In the genomic region with DNA sequence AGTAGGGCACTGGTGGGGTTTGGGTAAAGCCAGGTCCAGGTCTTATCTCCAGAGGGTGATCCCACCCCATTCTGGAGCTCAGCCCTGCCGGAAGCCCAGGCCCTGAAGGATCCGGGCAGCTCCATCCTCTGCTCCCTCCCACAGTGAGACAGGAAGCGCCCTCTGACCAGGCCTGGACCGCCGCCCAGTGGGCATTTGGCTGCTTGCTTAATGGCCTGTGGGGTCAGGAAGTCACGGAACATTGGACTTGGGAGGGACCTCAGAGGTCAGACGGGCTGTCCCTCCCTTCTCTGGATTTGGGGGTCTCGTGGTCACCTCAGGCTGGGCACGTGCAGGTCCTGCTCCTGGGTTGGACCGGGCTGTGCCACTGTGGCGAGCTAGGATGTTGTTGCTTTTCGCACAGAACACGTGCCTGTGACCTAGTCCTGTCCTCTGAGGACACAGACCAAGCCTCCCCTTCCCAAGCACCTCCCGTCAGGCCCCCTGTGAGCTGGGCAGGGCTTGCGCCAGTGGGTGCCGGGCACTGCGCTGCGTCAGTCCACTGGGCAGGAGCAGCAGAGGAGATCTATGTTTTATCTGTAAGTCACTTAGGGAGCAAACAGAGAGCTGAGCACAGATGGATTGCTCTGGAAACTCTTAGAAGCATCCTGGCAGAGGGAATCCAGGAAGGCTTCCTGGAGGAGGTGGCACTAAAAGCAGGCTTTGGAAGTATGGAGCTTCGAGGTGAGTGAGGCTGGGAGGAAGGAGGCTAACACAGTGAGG, we compare ENCODE assay signal across 1 cellular context.
TF ChIP-seq lines count a peak whose summit lies in the region.

No MANE protein-coding gene starts in this region.

TF ChIP-seq in HepG2, 621 proteins besides CTCF, POLR2A, EP300 and RAD21 (continued from another document and continues in another):
- TF ChIP-seq, protein P1, sequence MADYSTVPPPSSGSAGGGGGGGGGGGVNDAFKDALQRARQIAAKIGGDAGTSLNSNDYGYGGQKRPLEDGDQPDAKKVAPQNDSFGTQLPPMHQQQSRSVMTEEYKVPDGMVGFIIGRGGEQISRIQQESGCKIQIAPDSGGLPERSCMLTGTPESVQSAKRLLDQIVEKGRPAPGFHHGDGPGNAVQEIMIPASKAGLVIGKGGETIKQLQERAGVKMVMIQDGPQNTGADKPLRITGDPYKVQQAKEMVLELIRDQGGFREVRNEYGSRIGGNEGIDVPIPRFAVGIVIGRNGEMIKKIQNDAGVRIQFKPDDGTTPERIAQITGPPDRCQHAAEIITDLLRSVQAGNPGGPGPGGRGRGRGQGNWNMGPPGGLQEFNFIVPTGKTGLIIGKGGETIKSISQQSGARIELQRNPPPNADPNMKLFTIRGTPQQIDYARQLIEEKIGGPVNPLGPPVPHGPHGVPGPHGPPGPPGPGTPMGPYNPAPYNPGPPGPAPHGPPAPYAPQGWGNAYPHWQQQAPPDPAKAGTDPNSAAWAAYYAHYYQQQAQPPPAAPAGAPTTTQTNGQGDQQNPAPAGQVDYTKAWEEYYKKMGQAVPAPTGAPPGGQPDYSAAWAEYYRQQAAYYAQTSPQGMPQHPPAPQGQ (CRISPR knock-in tag; IDR thresholded peaks at IDR 0.05; ENCODE audit: borderline replicate concordance): no peak; the same call in 1 of the 2 replicates
- 0 out of 2 replicates have a peak, but pooled peaks have one; percentile 44 for TF ChIP-seq ZNF274 (CRISPR knock-in tag; IDR thresholded peaks at IDR 0.05)
- peak; percentile 90 for TF ChIP-seq NR2C2 (CRISPR knock-in tag; IDR thresholded peaks at IDR 0.05; ENCODE audit: borderline replicate concordance)
- no peak for TF ChIP-seq SETDB1 (CRISPR knock-in tag; IDR thresholded peaks at IDR 0.05; ENCODE audit: borderline replicate concordance)
- TF ChIP-seq, protein P2, sequence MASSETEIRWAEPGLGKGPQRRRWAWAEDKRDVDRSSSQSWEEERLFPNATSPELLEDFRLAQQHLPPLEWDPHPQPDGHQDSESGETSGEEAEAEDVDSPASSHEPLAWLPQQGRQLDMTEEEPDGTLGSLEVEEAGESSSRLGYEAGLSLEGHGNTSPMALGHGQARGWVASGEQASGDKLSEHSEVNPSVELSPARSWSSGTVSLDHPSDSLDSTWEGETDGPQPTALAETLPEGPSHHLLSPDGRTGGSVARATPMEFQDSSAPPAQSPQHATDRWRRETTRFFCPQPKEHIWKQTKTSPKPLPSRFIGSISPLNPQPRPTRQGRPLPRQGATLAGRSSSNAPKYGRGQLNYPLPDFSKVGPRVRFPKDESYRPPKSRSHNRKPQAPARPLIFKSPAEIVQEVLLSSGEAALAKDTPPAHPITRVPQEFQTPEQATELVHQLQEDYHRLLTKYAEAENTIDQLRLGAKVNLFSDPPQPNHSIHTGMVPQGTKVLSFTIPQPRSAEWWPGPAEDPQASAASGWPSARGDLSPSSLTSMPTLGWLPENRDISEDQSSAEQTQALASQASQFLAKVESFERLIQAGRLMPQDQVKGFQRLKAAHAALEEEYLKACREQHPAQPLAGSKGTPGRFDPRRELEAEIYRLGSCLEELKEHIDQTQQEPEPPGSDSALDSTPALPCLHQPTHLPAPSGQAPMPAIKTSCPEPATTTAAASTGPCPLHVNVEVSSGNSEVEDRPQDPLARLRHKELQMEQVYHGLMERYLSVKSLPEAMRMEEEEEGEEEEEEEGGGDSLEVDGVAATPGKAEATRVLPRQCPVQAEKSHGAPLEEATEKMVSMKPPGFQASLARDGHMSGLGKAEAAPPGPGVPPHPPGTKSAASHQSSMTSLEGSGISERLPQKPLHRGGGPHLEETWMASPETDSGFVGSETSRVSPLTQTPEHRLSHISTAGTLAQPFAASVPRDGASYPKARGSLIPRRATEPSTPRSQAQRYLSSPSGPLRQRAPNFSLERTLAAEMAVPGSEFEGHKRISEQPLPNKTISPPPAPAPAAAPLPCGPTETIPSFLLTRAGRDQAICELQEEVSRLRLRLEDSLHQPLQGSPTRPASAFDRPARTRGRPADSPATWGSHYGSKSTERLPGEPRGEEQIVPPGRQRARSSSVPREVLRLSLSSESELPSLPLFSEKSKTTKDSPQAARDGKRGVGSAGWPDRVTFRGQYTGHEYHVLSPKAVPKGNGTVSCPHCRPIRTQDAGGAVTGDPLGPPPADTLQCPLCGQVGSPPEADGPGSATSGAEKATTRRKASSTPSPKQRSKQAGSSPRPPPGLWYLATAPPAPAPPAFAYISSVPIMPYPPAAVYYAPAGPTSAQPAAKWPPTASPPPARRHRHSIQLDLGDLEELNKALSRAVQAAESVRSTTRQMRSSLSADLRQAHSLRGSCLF (CRISPR knock-in tag; IDR thresholded peaks at IDR 0.05; ENCODE audit: borderline replicate concordance): no peak
- TF ChIP-seq, protein P3, sequence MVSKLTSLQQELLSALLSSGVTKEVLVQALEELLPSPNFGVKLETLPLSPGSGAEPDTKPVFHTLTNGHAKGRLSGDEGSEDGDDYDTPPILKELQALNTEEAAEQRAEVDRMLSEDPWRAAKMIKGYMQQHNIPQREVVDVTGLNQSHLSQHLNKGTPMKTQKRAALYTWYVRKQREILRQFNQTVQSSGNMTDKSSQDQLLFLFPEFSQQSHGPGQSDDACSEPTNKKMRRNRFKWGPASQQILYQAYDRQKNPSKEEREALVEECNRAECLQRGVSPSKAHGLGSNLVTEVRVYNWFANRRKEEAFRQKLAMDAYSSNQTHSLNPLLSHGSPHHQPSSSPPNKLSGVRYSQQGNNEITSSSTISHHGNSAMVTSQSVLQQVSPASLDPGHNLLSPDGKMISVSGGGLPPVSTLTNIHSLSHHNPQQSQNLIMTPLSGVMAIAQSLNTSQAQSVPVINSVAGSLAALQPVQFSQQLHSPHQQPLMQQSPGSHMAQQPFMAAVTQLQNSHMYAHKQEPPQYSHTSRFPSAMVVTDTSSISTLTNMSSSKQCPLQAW (CRISPR knock-in tag; IDR thresholded peaks at IDR 0.05): peak; percentile 35; the same call in 1 of the 2 replicates
- TF ChIP-seq ZNF441 (CRISPR knock-in tag; IDR thresholded peaks at IDR 0.05; ENCODE audit: borderline replicate concordance): no peak
- TF ChIP-seq, protein P4, sequence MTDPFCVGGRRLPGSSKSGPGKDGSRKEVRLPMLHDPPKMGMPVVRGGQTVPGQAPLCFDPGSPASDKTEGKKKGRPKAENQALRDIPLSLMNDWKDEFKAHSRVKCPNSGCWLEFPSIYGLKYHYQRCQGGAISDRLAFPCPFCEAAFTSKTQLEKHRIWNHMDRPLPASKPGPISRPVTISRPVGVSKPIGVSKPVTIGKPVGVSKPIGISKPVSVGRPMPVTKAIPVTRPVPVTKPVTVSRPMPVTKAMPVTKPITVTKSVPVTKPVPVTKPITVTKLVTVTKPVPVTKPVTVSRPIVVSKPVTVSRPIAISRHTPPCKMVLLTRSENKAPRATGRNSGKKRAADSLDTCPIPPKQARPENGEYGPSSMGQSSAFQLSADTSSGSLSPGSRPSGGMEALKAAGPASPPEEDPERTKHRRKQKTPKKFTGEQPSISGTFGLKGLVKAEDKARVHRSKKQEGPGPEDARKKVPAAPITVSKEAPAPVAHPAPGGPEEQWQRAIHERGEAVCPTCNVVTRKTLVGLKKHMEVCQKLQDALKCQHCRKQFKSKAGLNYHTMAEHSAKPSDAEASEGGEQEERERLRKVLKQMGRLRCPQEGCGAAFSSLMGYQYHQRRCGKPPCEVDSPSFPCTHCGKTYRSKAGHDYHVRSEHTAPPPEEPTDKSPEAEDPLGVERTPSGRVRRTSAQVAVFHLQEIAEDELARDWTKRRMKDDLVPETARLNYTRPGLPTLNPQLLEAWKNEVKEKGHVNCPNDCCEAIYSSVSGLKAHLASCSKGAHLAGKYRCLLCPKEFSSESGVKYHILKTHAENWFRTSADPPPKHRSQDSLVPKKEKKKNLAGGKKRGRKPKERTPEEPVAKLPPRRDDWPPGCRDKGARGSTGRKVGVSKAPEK (CRISPR knock-in tag; IDR thresholded peaks at IDR 0.05; ENCODE audit: borderline replicate concordance): peak; percentile 85; the same call in 1 of the 2 replicates
- TF ChIP-seq, protein P5, sequence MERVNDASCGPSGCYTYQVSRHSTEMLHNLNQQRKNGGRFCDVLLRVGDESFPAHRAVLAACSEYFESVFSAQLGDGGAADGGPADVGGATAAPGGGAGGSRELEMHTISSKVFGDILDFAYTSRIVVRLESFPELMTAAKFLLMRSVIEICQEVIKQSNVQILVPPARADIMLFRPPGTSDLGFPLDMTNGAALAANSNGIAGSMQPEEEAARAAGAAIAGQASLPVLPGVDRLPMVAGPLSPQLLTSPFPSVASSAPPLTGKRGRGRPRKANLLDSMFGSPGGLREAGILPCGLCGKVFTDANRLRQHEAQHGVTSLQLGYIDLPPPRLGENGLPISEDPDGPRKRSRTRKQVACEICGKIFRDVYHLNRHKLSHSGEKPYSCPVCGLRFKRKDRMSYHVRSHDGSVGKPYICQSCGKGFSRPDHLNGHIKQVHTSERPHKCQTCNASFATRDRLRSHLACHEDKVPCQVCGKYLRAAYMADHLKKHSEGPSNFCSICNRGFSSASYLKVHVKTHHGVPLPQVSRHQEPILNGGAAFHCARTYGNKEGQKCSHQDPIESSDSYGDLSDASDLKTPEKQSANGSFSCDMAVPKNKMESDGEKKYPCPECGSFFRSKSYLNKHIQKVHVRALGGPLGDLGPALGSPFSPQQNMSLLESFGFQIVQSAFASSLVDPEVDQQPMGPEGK (CRISPR knock-in tag; IDR thresholded peaks at IDR 0.05): peak; percentile 91
- TF ChIP-seq, protein P6, sequence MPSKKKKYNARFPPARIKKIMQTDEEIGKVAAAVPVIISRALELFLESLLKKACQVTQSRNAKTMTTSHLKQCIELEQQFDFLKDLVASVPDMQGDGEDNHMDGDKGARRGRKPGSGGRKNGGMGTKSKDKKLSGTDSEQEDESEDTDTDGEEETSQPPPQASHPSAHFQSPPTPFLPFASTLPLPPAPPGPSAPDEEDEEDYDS (CRISPR knock-in tag; IDR thresholded peaks at IDR 0.05): peak; percentile 51; the same call in 1 of the 2 replicates
- TF ChIP-seq, protein P7, sequence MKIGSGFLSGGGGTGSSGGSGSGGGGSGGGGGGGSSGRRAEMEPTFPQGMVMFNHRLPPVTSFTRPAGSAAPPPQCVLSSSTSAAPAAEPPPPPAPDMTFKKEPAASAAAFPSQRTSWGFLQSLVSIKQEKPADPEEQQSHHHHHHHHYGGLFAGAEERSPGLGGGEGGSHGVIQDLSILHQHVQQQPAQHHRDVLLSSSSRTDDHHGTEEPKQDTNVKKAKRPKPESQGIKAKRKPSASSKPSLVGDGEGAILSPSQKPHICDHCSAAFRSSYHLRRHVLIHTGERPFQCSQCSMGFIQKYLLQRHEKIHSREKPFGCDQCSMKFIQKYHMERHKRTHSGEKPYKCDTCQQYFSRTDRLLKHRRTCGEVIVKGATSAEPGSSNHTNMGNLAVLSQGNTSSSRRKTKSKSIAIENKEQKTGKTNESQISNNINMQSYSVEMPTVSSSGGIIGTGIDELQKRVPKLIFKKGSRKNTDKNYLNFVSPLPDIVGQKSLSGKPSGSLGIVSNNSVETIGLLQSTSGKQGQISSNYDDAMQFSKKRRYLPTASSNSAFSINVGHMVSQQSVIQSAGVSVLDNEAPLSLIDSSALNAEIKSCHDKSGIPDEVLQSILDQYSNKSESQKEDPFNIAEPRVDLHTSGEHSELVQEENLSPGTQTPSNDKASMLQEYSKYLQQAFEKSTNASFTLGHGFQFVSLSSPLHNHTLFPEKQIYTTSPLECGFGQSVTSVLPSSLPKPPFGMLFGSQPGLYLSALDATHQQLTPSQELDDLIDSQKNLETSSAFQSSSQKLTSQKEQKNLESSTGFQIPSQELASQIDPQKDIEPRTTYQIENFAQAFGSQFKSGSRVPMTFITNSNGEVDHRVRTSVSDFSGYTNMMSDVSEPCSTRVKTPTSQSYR (CRISPR knock-in tag; IDR thresholded peaks at IDR 0.05; ENCODE audit: borderline replicate concordance): peak; percentile 64
- peak; percentile 43 for TF ChIP-seq YY1 (IDR thresholded peaks at IDR 0.05; ENCODE audit: insufficient read depth, insufficient replicate concordance, low read depth, low read length)
- TF ChIP-seq RBM39 (IDR thresholded peaks at IDR 0.05; ENCODE audit: low read depth, low read length, poor library complexity, severe bottlenecking): peak; percentile 69
- peak; percentile 73; the same call in 1 of the 2 replicates for TF ChIP-seq GTF3A (CRISPR knock-in tag; conservative IDR thresholded peaks at IDR 0.05)
- TF ChIP-seq, protein P8, sequence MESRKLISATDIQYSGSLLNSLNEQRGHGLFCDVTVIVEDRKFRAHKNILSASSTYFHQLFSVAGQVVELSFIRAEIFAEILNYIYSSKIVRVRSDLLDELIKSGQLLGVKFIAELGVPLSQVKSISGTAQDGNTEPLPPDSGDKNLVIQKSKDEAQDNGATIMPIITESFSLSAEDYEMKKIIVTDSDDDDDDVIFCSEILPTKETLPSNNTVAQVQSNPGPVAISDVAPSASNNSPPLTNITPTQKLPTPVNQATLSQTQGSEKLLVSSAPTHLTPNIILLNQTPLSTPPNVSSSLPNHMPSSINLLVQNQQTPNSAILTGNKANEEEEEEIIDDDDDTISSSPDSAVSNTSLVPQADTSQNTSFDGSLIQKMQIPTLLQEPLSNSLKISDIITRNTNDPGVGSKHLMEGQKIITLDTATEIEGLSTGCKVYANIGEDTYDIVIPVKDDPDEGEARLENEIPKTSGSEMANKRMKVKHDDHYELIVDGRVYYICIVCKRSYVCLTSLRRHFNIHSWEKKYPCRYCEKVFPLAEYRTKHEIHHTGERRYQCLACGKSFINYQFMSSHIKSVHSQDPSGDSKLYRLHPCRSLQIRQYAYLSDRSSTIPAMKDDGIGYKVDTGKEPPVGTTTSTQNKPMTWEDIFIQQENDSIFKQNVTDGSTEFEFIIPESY (CRISPR knock-in tag; IDR thresholded peaks at IDR 0.05): peak; percentile 90
- TF ChIP-seq NFE2 (CRISPR knock-in tag; IDR thresholded peaks at IDR 0.05): no peak
- TF ChIP-seq, protein P9, sequence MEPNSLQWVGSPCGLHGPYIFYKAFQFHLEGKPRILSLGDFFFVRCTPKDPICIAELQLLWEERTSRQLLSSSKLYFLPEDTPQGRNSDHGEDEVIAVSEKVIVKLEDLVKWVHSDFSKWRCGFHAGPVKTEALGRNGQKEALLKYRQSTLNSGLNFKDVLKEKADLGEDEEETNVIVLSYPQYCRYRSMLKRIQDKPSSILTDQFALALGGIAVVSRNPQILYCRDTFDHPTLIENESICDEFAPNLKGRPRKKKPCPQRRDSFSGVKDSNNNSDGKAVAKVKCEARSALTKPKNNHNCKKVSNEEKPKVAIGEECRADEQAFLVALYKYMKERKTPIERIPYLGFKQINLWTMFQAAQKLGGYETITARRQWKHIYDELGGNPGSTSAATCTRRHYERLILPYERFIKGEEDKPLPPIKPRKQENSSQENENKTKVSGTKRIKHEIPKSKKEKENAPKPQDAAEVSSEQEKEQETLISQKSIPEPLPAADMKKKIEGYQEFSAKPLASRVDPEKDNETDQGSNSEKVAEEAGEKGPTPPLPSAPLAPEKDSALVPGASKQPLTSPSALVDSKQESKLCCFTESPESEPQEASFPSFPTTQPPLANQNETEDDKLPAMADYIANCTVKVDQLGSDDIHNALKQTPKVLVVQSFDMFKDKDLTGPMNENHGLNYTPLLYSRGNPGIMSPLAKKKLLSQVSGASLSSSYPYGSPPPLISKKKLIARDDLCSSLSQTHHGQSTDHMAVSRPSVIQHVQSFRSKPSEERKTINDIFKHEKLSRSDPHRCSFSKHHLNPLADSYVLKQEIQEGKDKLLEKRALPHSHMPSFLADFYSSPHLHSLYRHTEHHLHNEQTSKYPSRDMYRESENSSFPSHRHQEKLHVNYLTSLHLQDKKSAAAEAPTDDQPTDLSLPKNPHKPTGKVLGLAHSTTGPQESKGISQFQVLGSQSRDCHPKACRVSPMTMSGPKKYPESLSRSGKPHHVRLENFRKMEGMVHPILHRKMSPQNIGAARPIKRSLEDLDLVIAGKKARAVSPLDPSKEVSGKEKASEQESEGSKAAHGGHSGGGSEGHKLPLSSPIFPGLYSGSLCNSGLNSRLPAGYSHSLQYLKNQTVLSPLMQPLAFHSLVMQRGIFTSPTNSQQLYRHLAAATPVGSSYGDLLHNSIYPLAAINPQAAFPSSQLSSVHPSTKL (CRISPR knock-in tag; IDR thresholded peaks at IDR 0.05): peak; percentile 72
- TF ChIP-seq ATF7 (IDR thresholded peaks at IDR 0.05): no peak
- peak; percentile 63; the same call in 1 of the 2 replicates for TF ChIP-seq ATF7 (CRISPR knock-in tag; IDR thresholded peaks at IDR 0.05)
- TF ChIP-seq HDAC2 (CRISPR knock-in tag; IDR thresholded peaks at IDR 0.05): peak; percentile 80
- TF ChIP-seq MED1 (CRISPR knock-in tag; IDR thresholded peaks at IDR 0.05): peak; percentile 73; the same call in 1 of the 2 replicates
- no peak for TF ChIP-seq HDAC6 (IDR thresholded peaks at IDR 0.05; ENCODE audit: low read depth, low read length)
- no peak for TF ChIP-seq FOXP1 (IDR thresholded peaks at IDR 0.05)
- peak; percentile 18; the same call in 1 of the 2 replicates for TF ChIP-seq FOXP1 (CRISPR knock-in tag; IDR thresholded peaks at IDR 0.05)
